In genomic region chr11:907668-908067, GRCh38 we compare ENCODE assay signal across 1 cellular context.
TF ChIP-seq lines count a peak whose summit lies in the region.

No MANE protein-coding gene starts in this region.

TF ChIP-seq in GM12878, 131 proteins besides CTCF, POLR2A, EP300 and RAD21:
- TF ChIP-seq MTA2 (IDR thresholded peaks at IDR 0.05; ENCODE audit: low read depth) (no peak), DPF2 (IDR thresholded peaks at IDR 0.05) (no peak), MEF2A (IDR thresholded peaks at IDR 0.05; ENCODE audit: insufficient read depth, low read depth, low read length) (no peak), USF1 (IDR thresholded peaks at IDR 0.05; ENCODE audit: borderline replicate concordance, extremely low read length, insufficient read depth, low read depth, low read length) (no peak), SPI1 (IDR thresholded peaks at IDR 0.05; ENCODE audit: borderline replicate concordance, insufficient read depth, low read depth, low read length) (peak; percentile 85), GATAD2B (conservative IDR thresholded peaks at IDR 0.05; ENCODE audit: low read depth) (no peak)
